Comparison of ENCODE assay signal across 1 cellular context in the genomic region with DNA sequence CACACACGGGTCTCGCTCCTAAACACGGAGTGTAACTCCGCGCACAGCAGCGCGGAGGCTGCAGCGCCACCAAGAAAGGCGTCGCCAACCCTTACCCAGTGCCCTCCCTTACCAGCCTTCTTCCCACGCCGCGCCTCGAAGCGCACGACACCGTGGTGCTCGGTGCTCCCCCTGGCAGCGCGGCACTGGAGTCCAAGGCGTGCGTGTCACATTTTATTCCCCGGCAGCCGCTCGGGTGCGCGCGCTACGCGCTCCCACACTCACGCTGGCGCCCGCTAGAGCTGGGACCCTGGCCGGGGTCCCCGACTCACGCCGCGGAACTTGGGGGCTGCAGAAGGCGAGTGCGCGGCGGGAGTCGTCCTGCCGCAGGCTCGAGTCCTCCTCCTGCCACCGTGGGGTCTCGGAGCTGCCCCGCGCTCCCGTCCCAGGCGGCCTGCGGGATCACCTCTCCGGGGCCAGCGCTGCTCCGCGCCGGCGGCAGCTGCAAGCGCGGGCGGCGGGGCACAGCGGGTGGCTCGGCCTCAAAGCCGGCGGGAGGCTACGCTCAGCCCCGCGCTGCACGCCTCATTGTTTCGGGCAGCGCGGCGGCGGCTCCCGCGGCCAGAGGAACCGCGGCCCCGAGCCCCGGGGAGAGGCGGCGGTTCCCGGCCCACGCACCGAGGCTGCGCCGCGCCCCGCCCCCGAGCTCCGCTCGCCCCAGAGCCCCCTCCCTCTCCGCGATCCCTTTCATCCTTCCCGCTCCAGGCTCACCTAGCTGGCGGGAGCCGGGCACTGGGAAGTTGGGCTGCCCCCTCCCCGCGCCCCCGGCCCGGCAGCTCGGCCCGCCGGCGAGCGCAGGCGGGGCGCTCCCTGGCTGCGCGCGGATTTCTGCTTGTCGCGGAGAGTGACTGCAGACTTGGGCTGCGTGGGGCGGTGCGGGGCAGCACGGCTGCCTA.
TF ChIP-seq lines count a peak whose summit lies in the region.

A gene with protein sequence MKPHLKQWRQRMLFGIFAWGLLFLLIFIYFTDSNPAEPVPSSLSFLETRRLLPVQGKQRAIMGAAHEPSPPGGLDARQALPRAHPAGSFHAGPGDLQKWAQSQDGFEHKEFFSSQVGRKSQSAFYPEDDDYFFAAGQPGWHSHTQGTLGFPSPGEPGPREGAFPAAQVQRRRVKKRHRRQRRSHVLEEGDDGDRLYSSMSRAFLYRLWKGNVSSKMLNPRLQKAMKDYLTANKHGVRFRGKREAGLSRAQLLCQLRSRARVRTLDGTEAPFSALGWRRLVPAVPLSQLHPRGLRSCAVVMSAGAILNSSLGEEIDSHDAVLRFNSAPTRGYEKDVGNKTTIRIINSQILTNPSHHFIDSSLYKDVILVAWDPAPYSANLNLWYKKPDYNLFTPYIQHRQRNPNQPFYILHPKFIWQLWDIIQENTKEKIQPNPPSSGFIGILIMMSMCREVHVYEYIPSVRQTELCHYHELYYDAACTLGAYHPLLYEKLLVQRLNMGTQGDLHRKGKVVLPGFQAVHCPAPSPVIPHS (minus strand): TSS at position 187 of the 935 bp plus-strand sequence. CDS start 42,190 bp downstream, outside the sequence.

TF ChIP-seq in neural cell, 6 proteins besides CTCF, POLR2A, EP300 and RAD21 (continued from another document):
- TF ChIP-seq, protein P1, sequence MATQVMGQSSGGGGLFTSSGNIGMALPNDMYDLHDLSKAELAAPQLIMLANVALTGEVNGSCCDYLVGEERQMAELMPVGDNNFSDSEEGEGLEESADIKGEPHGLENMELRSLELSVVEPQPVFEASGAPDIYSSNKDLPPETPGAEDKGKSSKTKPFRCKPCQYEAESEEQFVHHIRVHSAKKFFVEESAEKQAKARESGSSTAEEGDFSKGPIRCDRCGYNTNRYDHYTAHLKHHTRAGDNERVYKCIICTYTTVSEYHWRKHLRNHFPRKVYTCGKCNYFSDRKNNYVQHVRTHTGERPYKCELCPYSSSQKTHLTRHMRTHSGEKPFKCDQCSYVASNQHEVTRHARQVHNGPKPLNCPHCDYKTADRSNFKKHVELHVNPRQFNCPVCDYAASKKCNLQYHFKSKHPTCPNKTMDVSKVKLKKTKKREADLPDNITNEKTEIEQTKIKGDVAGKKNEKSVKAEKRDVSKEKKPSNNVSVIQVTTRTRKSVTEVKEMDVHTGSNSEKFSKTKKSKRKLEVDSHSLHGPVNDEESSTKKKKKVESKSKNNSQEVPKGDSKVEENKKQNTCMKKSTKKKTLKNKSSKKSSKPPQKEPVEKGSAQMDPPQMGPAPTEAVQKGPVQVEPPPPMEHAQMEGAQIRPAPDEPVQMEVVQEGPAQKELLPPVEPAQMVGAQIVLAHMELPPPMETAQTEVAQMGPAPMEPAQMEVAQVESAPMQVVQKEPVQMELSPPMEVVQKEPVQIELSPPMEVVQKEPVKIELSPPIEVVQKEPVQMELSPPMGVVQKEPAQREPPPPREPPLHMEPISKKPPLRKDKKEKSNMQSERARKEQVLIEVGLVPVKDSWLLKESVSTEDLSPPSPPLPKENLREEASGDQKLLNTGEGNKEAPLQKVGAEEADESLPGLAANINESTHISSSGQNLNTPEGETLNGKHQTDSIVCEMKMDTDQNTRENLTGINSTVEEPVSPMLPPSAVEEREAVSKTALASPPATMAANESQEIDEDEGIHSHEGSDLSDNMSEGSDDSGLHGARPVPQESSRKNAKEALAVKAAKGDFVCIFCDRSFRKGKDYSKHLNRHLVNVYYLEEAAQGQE (IDR thresholded peaks at IDR 0.05; ENCODE audit: borderline replicate concordance), result peak; percentile 67
- TF ChIP-seq TAF1 (IDR thresholded peaks at IDR 0.05; ENCODE audit: low read depth) (peak; percentile 72), SMC3 (conservative IDR thresholded peaks at IDR 0.05; ENCODE audit: poor library complexity) (peak; percentile 68), MXI1 (conservative IDR thresholded peaks at IDR 0.05; ENCODE audit: poor library complexity, severe bottlenecking) (peak; percentile 93)
